8 cellular contexts compared by ENCODE assay signal in the genomic region with DNA sequence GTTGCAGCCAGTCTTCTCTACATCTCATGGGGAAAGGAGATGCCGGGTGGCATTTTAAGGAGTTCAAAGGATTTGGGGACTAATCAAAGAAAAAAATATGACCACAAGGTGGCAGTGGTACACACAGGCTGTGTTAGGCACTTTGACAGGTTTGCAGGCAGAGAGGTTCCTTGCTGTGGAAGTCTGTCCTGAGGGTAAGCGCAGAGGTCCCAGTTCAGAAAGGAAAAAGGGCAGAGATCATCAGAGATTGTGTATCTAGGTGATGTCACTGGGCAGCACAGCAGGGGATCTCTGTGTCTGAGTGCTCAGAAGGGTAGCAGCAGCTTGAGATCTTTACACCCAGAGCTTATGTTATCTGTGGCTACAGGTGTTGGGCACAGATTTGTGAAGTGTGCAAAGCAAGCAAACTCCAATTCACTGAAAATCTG.
A peak's percentile ranks its signal among the peaks of the same experiment; 100 is the strongest.
DNase-seq lines count a peak whose midpoint lies in the region; ATAC-seq and TF ChIP-seq lines count a peak whose summit lies in the region.

No MANE protein-coding gene starts in this region.

- no peak overlapping the region for H3K4me3 ChIP-seq in choroid plexus epithelial cell (ENCODE audit: low read depth, low read length)

- ATAC-seq in GM18909 (IDR thresholded peaks at IDR 0.05; ENCODE audit: poor library complexity, unreplicated experiment) (peak; percentile 69), left lobe of liver (peak; percentile 93), GM19328 (IDR thresholded peaks at IDR 0.05; ENCODE audit: unreplicated experiment) (no peak), GM21737 (IDR thresholded peaks at IDR 0.05; ENCODE audit: unreplicated experiment) (no peak)

- DNase-seq in D341Med (ENCODE audit: low spot score) (peak; percentile 50), HuH-7 (ENCODE audit: low spot score) (peak; percentile 46), OCI-M1 (lab: John Stamatoyannopoulos, UW) (peak; percentile 80), choroid plexus epithelial cell (ENCODE audit: low read depth) (peak; percentile 68), left lobe of liver (ENCODE audit: low spot score) (no peak)

- peak; percentile 64 for TF ChIP-seq CTCF in choroid plexus epithelial cell (conservative IDR thresholded peaks at IDR 0.05; ENCODE audit: low read depth, low read length)

Comparison
In these comparisons a context has a peak if more than half of its experiments do, and no peak if none do; other contexts are left out.
1. ATAC-seq: peak in GM18909 (single experiment) and left lobe of liver (single experiment); none in GM19328 (single experiment) and GM21737 (single experiment).